15 cellular contexts compared by ENCODE assay signal in the genomic region with DNA sequence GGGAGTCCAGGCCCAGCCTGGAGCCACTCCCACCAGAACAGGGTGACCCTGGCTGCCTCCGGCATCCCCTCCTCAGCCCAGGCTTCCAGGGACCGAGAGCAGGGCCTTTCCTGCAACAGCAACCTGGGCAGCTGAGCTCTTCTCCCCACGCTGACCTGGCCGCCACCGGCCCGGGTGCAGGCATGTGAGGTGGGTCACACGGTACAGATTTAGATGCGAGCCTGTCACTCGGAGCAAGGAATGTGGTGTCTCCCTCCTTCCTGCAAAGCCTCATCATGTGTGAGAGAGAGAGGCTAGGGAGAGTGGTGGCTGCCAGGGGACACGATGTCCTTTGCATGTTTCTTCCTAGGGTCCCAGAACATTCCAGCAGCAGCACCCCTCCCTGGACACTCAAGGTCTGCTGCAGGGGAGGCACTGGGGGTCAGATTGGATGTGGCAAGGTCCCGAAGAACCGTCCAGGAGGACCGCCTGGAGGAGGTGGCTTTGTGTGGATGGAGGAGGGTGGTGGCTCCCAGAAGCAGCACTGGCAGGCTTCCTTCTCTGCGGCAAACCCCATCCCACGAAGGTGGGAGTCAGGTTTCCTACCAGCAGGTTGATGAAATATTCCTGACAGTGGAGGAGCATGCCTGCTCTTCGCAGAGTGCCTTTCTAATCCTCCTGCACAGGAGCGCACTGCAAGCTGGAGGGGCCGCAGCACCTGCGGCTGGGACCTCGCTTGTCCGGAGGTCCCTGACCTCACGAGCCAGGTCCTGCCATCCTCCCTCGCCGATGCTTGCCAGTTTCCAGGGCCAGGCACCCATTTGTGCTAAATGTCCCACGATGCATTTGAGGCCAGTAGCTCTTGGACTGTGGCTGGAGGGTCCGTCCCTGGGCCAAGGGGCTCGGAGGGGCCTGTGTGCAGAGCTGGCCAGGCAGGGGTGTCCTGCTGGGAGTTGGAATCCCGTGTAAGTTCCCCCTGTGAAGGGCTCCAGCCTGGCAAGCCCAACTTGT.
DNase-seq lines count a peak whose midpoint lies in the region; ATAC-seq and TF ChIP-seq lines count a peak whose summit lies in the region.
"Had no signal": no experiment of that assay in that cellular context is flagged by ENCODE, and none has a peak within 500 bp of the region (broad histone marks: within the 10 kb centered on the region; RNA-seq: fewer than 3 reads in every experiment).

No MANE protein-coding gene starts in this region.

- no peaks in the 10 kb centered on the region for H3K4me1 ChIP-seq in right cardiac atrium (ENCODE audit: control insufficient read depth, insufficient read depth, low read length)

- 75% methylated on average over 28 of the region's 28 CpGs for WGBS in right cardiac atrium

- DNase-seq in Right ventricle myocardium inferior (ENCODE audit: missing footprints) = no peak
- DNase-seq in right cardiac atrium = no peak
- peak; percentile 62 for DNase-seq in left kidney (ENCODE audit: low read depth, low spot score)
- no peak for DNase-seq in progenitor cell of endocrine pancreas (ENCODE audit: low spot score, unreplicated experiment)
- DNase-seq in dedifferentiated amniotic fluid mesenchymal stem cell (ENCODE audit: extremely low spot score) = no peak
- DNase-seq in NCI-H146 treated with DMSO at 0.1 percent for 48 hours (lab: John Stamatoyannopoulos, UW; ENCODE audit: unreplicated experiment) = no peak
- DNase-seq in nucleus accumbens (lab: John Stamatoyannopoulos, UW) = no peak
- DNase-seq: ACHN; CD4-positive, CD25-positive, alpha-beta regulatory T cell; DMS53; GF-D8; GM23248; H7 had no signal

- H3K27me3 ChIP-seq in right cardiac atrium (ENCODE audit: control insufficient read depth, insufficient read depth) = no peaks in the 10 kb centered on the region

- H3K27ac ChIP-seq in right cardiac atrium (ENCODE audit: low read length) = no peak overlapping the region
- H3K27ac ChIP-seq: BLaER1 treated with 17β-estradiol and CSF1 and Interleukin-3, amounts not matched to agents 10 nM and 100 nM; GM23248 had no signal

- no peaks in the 10 kb centered on the region for H3K9me3 ChIP-seq in right cardiac atrium (ENCODE audit: control insufficient read depth, low read length)
- H3K9me3 ChIP-seq: BLaER1 treated with 17β-estradiol and CSF1 and Interleukin-3, amounts not matched to agents 10 nM and 100 nM had no signal

- H3K27me3 Mint-ChIP-seq in brain = peaks cover 13% of the 10 kb centered on the region
- H3K27me3 Mint-ChIP-seq in progenitor cell of endocrine pancreas = no peaks in the 10 kb centered on the region
- H3K27me3 Mint-ChIP-seq: CD4-positive, CD25-positive, alpha-beta regulatory T cell had no signal

- H3K4me1 Mint-ChIP-seq in brain (peaks cover 78% of the 10 kb centered on the region), progenitor cell of endocrine pancreas (ENCODE audit: low read depth) (peaks cover 76% of the 10 kb centered on the region)
- H3K4me1 Mint-ChIP-seq: CD4-positive, CD25-positive, alpha-beta regulatory T cell had no signal

- no peak for TF ChIP-seq CTCF in brain (conservative IDR thresholded peaks at IDR 0.05)
- TF ChIP-seq CTCF in progenitor cell of endocrine pancreas (IDR thresholded peaks at IDR 0.05; ENCODE audit: unreplicated experiment) = no peak

- intact Hi-C loops in Right ventricle myocardium inferior (cut with DNase I) (loop anchor here (5.0 kb wide), 1 partner anchor 35 kb away; no protein-coding TSS in a partner anchor), right cardiac atrium (cut with DNase I) (no loop called here)

- no peaks in the 10 kb centered on the region for H3K36me3 Mint-ChIP-seq in brain
- H3K36me3 Mint-ChIP-seq in progenitor cell of endocrine pancreas (ENCODE audit: insufficient read depth) = no peaks in the 10 kb centered on the region
- H3K36me3 Mint-ChIP-seq: CD4-positive, CD25-positive, alpha-beta regulatory T cell had no signal

- peak overlapping the region in 3 of 5 experiments; percentile 50 to 67 (median 61) for H3K27ac Mint-ChIP-seq in brain
- peak overlapping the region; percentile 80 for H3K27ac Mint-ChIP-seq in progenitor cell of endocrine pancreas

- peak; percentile 41 for ATAC-seq in Right ventricle myocardium inferior
- no peak for ATAC-seq in right cardiac atrium

- no peak overlapping the region for H3K4me3 ChIP-seq in right cardiac atrium (ENCODE audit: low read length)
- H3K4me3 ChIP-seq: BLaER1 treated with 17β-estradiol and CSF1 and Interleukin-3, amounts not matched to agents 10 nM and 100 nM; GM23248 had no signal

- peaks cover 0 to 2% (median 0%) of the 10 kb centered on the region in 5 experiments for H3K9me3 Mint-ChIP-seq in brain
- no peaks in the 10 kb centered on the region for H3K9me3 Mint-ChIP-seq in progenitor cell of endocrine pancreas (ENCODE audit: low read depth)
- H3K9me3 Mint-ChIP-seq: CD4-positive, CD25-positive, alpha-beta regulatory T cell had no signal

- H3K4me3 Mint-ChIP-seq in brain (peak overlapping the region in 1 of 5 experiments; percentile 5), progenitor cell of endocrine pancreas (ENCODE audit: low read depth) (no peak overlapping the region)
- H3K4me3 Mint-ChIP-seq: CD4-positive, CD25-positive, alpha-beta regulatory T cell had no signal
